9 cellular contexts compared by ENCODE assay signal in the genomic region with DNA sequence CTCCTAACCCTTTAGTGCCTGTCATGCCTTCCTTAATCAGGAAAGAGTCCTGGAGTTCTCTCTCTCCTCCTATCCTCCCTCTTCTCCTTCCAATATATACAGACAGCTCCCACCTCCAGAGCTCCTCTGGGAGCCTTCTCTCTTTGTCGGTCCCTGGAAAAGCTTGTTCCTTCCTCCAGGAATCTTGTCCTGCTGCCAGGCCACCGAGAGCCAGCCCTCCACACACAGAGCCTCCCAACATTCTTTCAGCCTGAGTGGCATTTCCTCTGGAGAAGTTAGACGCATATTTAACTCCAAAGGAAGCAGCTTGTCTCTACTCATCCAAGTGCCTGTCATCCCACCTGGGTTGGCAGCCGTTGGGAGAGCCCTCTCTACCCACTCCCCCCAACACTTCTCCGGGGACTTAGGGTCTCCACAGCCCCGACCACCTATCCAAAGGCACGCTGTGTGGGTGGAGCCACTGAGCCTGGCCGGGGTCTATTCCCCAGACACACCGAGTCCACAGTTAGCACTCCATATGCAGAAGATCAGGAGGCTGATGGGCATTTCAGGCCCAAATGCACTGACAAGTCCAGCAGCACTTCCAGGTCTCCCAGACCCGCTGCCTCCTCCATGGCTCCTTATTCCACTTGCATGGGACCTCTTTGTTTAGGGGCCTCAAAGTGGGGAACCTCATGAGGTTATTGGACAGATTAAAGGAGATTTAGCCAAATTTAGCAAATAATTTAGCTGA. TPM values are rescaled to one million over a fixed set of nuclear protein-coding genes. Genes with fewer than 3 reads are reported as not detected.
DNase-seq lines count a peak whose midpoint lies in the region; ATAC-seq and TF ChIP-seq lines count a peak whose summit lies in the region.
"Had no signal": no experiment of that assay in that cellular context is flagged by ENCODE, and none has a peak within 500 bp of the region (broad histone marks: within the 10 kb centered on the region; RNA-seq: fewer than 3 reads in every experiment).

No MANE protein-coding gene starts in this region.

- H3K9me3 ChIP-seq in PC-9 (ENCODE audit: insufficient read depth, low read depth) (no peaks in the 10 kb centered on the region), muscle layer of duodenum (ENCODE audit: control insufficient read depth in 1 of 2, low read length in 2 of 2) (no peaks in the 10 kb centered on the region)

- H3F3A ChIP-seq in PC-9 (ENCODE audit: insufficient read depth, low read depth) = no peaks in the 10 kb centered on the region

- BruUV-seq in PC-9 (replicated peaks; lab: Mats Ljungman, UMichigan) = no TSS peak

- no peak overlapping the region for H2AFZ ChIP-seq in PC-9

- peaks cover 15% of the 10 kb centered on the region for H3K4me1 ChIP-seq in PC-9 (replicated peaks; ENCODE audit: insufficient read depth)
- H3K4me1 ChIP-seq in muscle layer of duodenum (ENCODE audit: control insufficient read depth in 1 of 2, insufficient read depth in 2 of 2, low read length in 2 of 2) = peaks cover 21 to 69% of the 10 kb centered on the region in 2 donors

- no peaks in the 10 kb centered on the region for H4K20me1 ChIP-seq in PC-9 (ENCODE audit: insufficient read depth)

- H3K27ac ChIP-seq in PC-9 (no peak overlapping the region), epithelial cell of prostate (peak overlapping the region; percentile 78), muscle layer of duodenum (ENCODE audit: low read length) (peak overlapping the region; percentile 62)

- H3K36me3 ChIP-seq in PC-9 (ENCODE audit: low read depth) = no peaks in the 10 kb centered on the region
- H3K36me3 ChIP-seq in muscle layer of duodenum (ENCODE audit: control insufficient read depth in 1 of 2, insufficient read depth in 2 of 2, low read length in 2 of 2) = no peaks in the 10 kb centered on the region

- H3K27me3 ChIP-seq in PC-9 (ENCODE audit: insufficient read depth, low read depth) (no peaks in the 10 kb centered on the region), muscle layer of duodenum (ENCODE audit: low read depth, low read length) (no peaks in the 10 kb centered on the region)

- DNase-seq in AG08396 (ENCODE audit: low spot score) (peak; percentile 79), PC-9 (peak; percentile 43 to 49), epithelial cell of prostate (ENCODE audit: low read depth, low spot score) (no peak), KG1 (lab: John Stamatoyannopoulos, UW) (no peak), NCI-H1930 (lab: John Stamatoyannopoulos, UW) (no peak)
- DNase-seq: DND-41 had no signal

- peak overlapping the region; percentile 49 for H3K4me2 ChIP-seq in PC-9

- no peak overlapping the region for H3K4me3 ChIP-seq in PC-9
- peak overlapping the region in 1 of 2 donors; percentile 22 for H3K4me3 ChIP-seq in muscle layer of duodenum (ENCODE audit: low read depth in 1 of 2, low read length in 2 of 2)

- CTCF ChIA-PET in PC-9 (lab: Charles Lee) = interaction anchor here (0.9 to 1.0 kb wide), 2 partner anchors 70 to 307 kb away, joined by 3 to 4 read pairs; no protein-coding TSS in a partner anchor

- no peaks in the 10 kb centered on the region for H3K79me2 ChIP-seq in PC-9 (ENCODE audit: low read depth)

- no peak for TF ChIP-seq CTCF in PC-9 (conservative IDR thresholded peaks at IDR 0.05)

- no peak for ATAC-seq in GM19452 (IDR thresholded peaks at IDR 0.05; ENCODE audit: unreplicated experiment)
- ATAC-seq in HG03439 (IDR thresholded peaks at IDR 0.05; ENCODE audit: unreplicated experiment) = no peak

- intact Hi-C loops in PC-9 (cut with micrococcal nuclease; ENCODE audit: unreplicated experiment) = loop anchor here (5.0 kb wide), 1 partner anchor 65 kb away; no protein-coding TSS in a partner anchor

- POLR2A ChIA-PET in PC-9 (lab: Charles Lee; ENCODE audit: unreplicated experiment) = interaction anchor here (1.3 kb wide), 1 partner anchor 134 kb away, joined by 5 read pairs; no protein-coding TSS in a partner anchor

- H3K9me2 ChIP-seq in PC-9 (ENCODE audit: insufficient read depth) = no peaks in the 10 kb centered on the region

RNA-seq across cellular contexts. Expression of gene DKK3, which starts 31.1 kb away (rescaled TPM):
- total RNA-seq in PC-9 (2021) = 11.5 and 13.9 TPM in 2 replicates

Comparison
In these comparisons a context has a peak if more than half of its experiments do, and no peak if none do; other contexts are left out.
1. DNase-seq: peak in AG08396 (single experiment) and PC-9 (2 of 2); none in epithelial cell of prostate (single experiment), KG1 (single experiment) and NCI-H1930 (0 of 2).